26 cellular contexts compared by ENCODE assay signal in genomic region chr15:50665938-50666337, GRCh38.
"Had no signal": no experiment of that assay in that cellular context is flagged by ENCODE, and none has a peak within 500 bp of the region (broad histone marks: within the 10 kb centered on the region; RNA-seq: fewer than 3 reads in every experiment).

No MANE protein-coding gene starts in this region.

- H3K27ac Mint-ChIP-seq: activated T-helper 1 cell treated with anti-CD3 and anti-CD28 coated beads, Interleukin-12 subunit alpha, Interleukin-12 subunit beta, Interleukin-2, Interleukin-4 antibody, amounts not matched to agents 30 ng/mL and 10 ng/mL and 1 ng/mL, durations not matched to agents 14 hours and 24 hours and 36 hours; mesothelial cell of epicardium; neural progenitor cell; T-helper 1 cell treated with Interleukin-12 subunit alpha and Interleukin-12 subunit beta and Interleukin-4 antibody, amounts not matched to agents 30 μg/mL and 1 μg/mL, for 36 hours; type B pancreatic cell had no signal

- DNase-seq: activated CD4-positive, alpha-beta T cell treated with anti-CD3 and anti-CD28 coated beads, Interleukin-2, amount 50 U/mL, for 4 hours; activated gamma-delta T cell treated with Interleukin-2 at 50 U/mL for 16 hours; activated naive CD4-positive, alpha-beta T cell treated with anti-CD3 and anti-CD28 coated beads, Interleukin-2, amount 50 U/mL, for 16 hours; activated T-cell treated with anti-CD3 and anti-CD28 coated beads for 4 hours; amniotic stem cell; caudate nucleus; head of caudate nucleus; hypothalamus; immature natural killer cell; kidney; naive B cell; occipital lobe; stimulated activated CD4-positive, alpha-beta T cell treated with anti-CD3 and anti-CD28 coated beads, Interleukin-15, amount 100 ng/mL, for 24 hours; stimulated activated CD4-positive, alpha-beta T cell treated with anti-CD3 and anti-CD28 coated beads, Interleukin-2, amount 100 ng/mL, for 24 hours; stimulated activated naive CD4-positive, alpha-beta T cell treated with Interleukin-2 at 50 U/mL for 16 hours; SW 1271; T1000 had no signal

- H3K9me3 ChIP-seq: right atrium auricular region, thoracic aorta, vagina had no signal

- H3K4me3 Mint-ChIP-seq: activated T-helper 1 cell treated with anti-CD3 and anti-CD28 coated beads, Interleukin-12 subunit alpha, Interleukin-12 subunit beta, Interleukin-2, Interleukin-4 antibody, amounts not matched to agents 30 ng/mL and 10 ng/mL and 1 ng/mL, durations not matched to agents 14 hours and 24 hours and 36 hours; immature natural killer cell; mesothelial cell of epicardium; naive B cell; neural progenitor cell; T-helper 1 cell treated with Interleukin-12 subunit alpha and Interleukin-12 subunit beta and Interleukin-4 antibody, amounts not matched to agents 30 μg/mL and 1 μg/mL, for 36 hours; type B pancreatic cell had no signal

- H3K27me3 ChIP-seq: neural progenitor cell, right atrium auricular region, vagina had no signal

- H3K4me1 Mint-ChIP-seq: neural progenitor cell had no signal

- H3K27ac ChIP-seq: neural progenitor cell, right atrium auricular region, thoracic aorta, vagina had no signal

- H2AFZ ChIP-seq: neural progenitor cell had no signal

- H3K4me3 ChIP-seq: neural progenitor cell, right atrium auricular region, thoracic aorta, vagina had no signal

- H3K9ac ChIP-seq: neural progenitor cell had no signal

- H3K27me3 Mint-ChIP-seq: naive B cell, type B pancreatic cell had no signal

- H3K4me1 ChIP-seq: neural progenitor cell, right atrium auricular region had no signal

- H3K4me2 ChIP-seq: neural progenitor cell had no signal

- FAIRE-seq: endothelial cell of umbilical vein, kidney had no signal

- H3K9me3 Mint-ChIP-seq: activated T-helper 1 cell treated with anti-CD3 and anti-CD28 coated beads, Interleukin-12 subunit alpha, Interleukin-12 subunit beta, Interleukin-2, Interleukin-4 antibody, amounts not matched to agents 30 ng/mL and 10 ng/mL and 1 ng/mL, durations not matched to agents 14 hours and 24 hours and 36 hours; immature natural killer cell; naive B cell; T-helper 1 cell treated with Interleukin-12 subunit alpha and Interleukin-12 subunit beta and Interleukin-4 antibody, amounts not matched to agents 30 μg/mL and 1 μg/mL, for 36 hours; type B pancreatic cell had no signal
